Comparison of ENCODE assay signal across 10 cellular contexts in genomic region chr22:24947383-24947782, GRCh38. TPM values are rescaled to one million over a fixed set of nuclear protein-coding genes. Genes with fewer than 3 reads are reported as not detected.
"Had no signal": no experiment of that assay in that cellular context is flagged by ENCODE, and none has a peak within 500 bp of the region (broad histone marks: within the 10 kb centered on the region; RNA-seq: fewer than 3 reads in every experiment).

No MANE protein-coding gene starts in this region.

- H3K36me3 ChIP-seq: HAP-1 had no signal

- H3K9me3 ChIP-seq: HAP-1 had no signal

- H3K27ac ChIP-seq: HL-60 had no signal

- H3K4me3 ChIP-seq: HAP-1, K562 had no signal

- FAIRE-seq: H54, K562 had no signal

- H3K4me3 Mint-ChIP-seq: HFFc6 had no signal

- DNase-seq: GOT3, HFFc6, IMR-90, KG1 had no signal

- ATAC-seq: HCT116, K562 had no signal

- H3K27ac Mint-ChIP-seq: HFFc6 had no signal

RNA-seq across cellular contexts. Expression of gene LHFPL7, which starts 0.9 kb away (rescaled TPM):
- total RNA-seq: HFFc6, HT1080, IMR-90, K562 had no signal
- polyA plus RNA-seq: IMR-90, K562 had no signal

RNA-seq across cellular contexts. Expression of gene KIAA1671, which starts 5.1 kb away (rescaled TPM):
- total RNA-seq: IMR-90 had no signal
